31 cellular contexts compared by ENCODE assay signal in the genomic region with DNA sequence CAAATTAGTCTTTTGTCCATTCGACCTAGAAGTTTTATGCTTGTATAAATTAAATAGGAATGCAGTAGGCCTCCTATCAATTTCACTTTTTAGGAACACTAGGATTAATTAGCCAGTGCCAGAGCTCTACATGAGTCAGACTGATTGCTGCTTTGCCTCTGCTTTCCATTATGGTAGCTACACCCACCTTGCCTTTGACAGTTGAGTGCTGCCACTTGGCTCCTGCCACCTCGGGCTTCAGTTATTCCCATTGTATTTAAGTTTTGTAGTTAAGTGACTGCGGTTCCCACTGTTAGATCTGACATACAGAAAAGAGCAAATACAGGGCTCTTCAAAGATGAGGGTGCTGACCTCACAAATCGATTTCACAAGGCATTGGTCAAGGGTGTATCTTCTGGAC. TPM values are rescaled to one million over a fixed set of nuclear protein-coding genes. Genes with fewer than 3 reads are reported as not detected.
"Had no signal": no experiment of that assay in that cellular context is flagged by ENCODE, and none has a peak within 500 bp of the region (broad histone marks: within the 10 kb centered on the region; RNA-seq: fewer than 3 reads in every experiment).

No MANE protein-coding gene starts in this region.

- FAIRE-seq: urothelium cell line had no signal

- DNase-seq: stimulated activated CD4-positive, alpha-beta T cell treated with anti-CD3 and anti-CD28 coated beads, Interleukin-2, amount 100 ng/mL, for 48 hours; stimulated activated CD4-positive, alpha-beta T cell treated with anti-CD3 and anti-CD28 coated beads, Interleukin-4, amount 100 ng/mL, for 1 hour; stimulated activated CD4-positive, alpha-beta T cell treated with anti-CD3 and anti-CD28 coated beads, Interleukin-4, amount 100 ng/mL, for 24 hours; stimulated activated CD4-positive, alpha-beta T cell treated with anti-CD3 and anti-CD28 coated beads, Interleukin-4, amount 100 ng/mL, for 4 hours; stimulated activated CD8-positive, alpha-beta memory T cell treated with anti-CD3 and anti-CD28 coated beads, Interleukin-4, amount 100 ng/mL, for 48 hours; stimulated activated naive B cell treated with anti-CD40 and anti-IgM and Interleukin-4, amounts not matched to agents 10 μg/mL and 1 μg/mL and 100 μg/mL, for 72 hours; stimulated activated naive CD4-positive, alpha-beta T cell; stimulated activated naive CD4-positive, alpha-beta T cell treated with Interleukin-2 at 50 U/mL for 16 hours; stimulated activated naive CD8-positive, alpha-beta T cell treated with anti-CD3 and anti-CD28 coated beads, Interleukin-15, amount 100 ng/mL, for 72 hours; stimulated activated naive CD8-positive, alpha-beta T cell treated with anti-CD3 and anti-CD28 coated beads, Interleukin-15, Interleukin-2, amounts not matched to agents 100 U/mL and 50 U/mL, for 24 hours; stomach; substantia nigra; testis; thyroid gland; tibial artery; transverse colon; trophoblast cell; upper lobe of left lung; upper lobe of right lung; uterus had no signal

- H3K27me3 ChIP-seq: testis, thyroid gland, tibial nerve, upper lobe of left lung, uterus, vagina had no signal

- H3K4me3 ChIP-seq: stomach, suprapubic skin, testis, thoracic aorta, thyroid gland, tibial artery, tibial nerve, transverse colon, upper lobe of left lung, upper lobe of right lung, uterus, vagina had no signal

- H3K4me1 ChIP-seq: suprapubic skin, testis, thyroid gland, tibial artery, tibial nerve, upper lobe of right lung, uterus, vagina had no signal

- H3K36me3 ChIP-seq: stomach, suprapubic skin, thoracic aorta, thyroid gland, tibial artery, tibial nerve, transverse colon, upper lobe of left lung, upper lobe of right lung, uterus, vagina had no signal

- H3K27ac ChIP-seq: stomach, suprapubic skin, testis, thoracic aorta, thyroid gland, tibial artery, tibial nerve, transverse colon, upper lobe of left lung, upper lobe of right lung, uterus, vagina had no signal

- ATAC-seq: stimulated activated effector memory CD8-positive, alpha-beta T cell treated with anti-CD3 and anti-CD28 coated beads, Interleukin-12 subunit alpha, Interleukin-12 subunit beta, amount 100 ng/mL, for 72 hours; stimulated activated memory B cell treated with anti-CD40 and anti-IgM and Interleukin-4, amounts not matched to agents 10 μg/mL and 1 μg/mL and 100 μg/mL, for 72 hours; stimulated activated naive B cell treated with anti-CD40 and anti-IgM and Interleukin-4, amounts not matched to agents 10 μg/mL and 1 μg/mL and 100 μg/mL, for 72 hours; stimulated activated naive CD8-positive, alpha-beta T cell treated with anti-CD3 and anti-CD28 coated beads, Interleukin-15, amount 100 ng/mL, for 72 hours; stimulated activated naive CD8-positive, alpha-beta T cell treated with anti-CD3 and anti-CD28 coated beads, Interleukin-15, Interleukin-2, amounts not matched to agents 100 U/mL and 50 U/mL, for 24 hours; upper lobe of right lung had no signal

- H3K9me3 ChIP-seq: stomach, suprapubic skin, testis, thoracic aorta, thyroid gland, tibial artery, tibial nerve, transverse colon, upper lobe of left lung, upper lobe of right lung, uterus, vagina had no signal

RNA-seq across cellular contexts. Expression of gene WFDC12, which starts 16.6 kb away (rescaled TPM):
- total RNA-seq: stomach, subcutaneous adipose tissue, temporal lobe, testis, thoracic aorta, thyroid gland, tibial nerve, ureter, urinary bladder, uterus had no signal
- polyA plus RNA-seq: urinary bladder had no signal

RNA-seq across cellular contexts. Expression of gene WFDC5, which starts 25.9 kb away (rescaled TPM):
- total RNA-seq: stomach, subcutaneous adipose tissue, temporal lobe, thoracic aorta, thyroid gland, tibial nerve, transverse colon, uterus had no signal

RNA-seq across cellular contexts. Expression of gene PI3, which starts 33.9 kb away (rescaled TPM):
- total RNA-seq: subcutaneous adipose tissue, temporal lobe, thoracic aorta, thyroid gland, tibial nerve, urinary bladder, uterus had no signal
- polyA plus RNA-seq: urinary bladder had no signal

RNA-seq across cellular contexts. Expression of gene KCNS1, which starts 39.9 kb away (rescaled TPM):
- total RNA-seq: stomach, subcutaneous adipose tissue, thoracic aorta, vagina had no signal
